In the genomic region with DNA sequence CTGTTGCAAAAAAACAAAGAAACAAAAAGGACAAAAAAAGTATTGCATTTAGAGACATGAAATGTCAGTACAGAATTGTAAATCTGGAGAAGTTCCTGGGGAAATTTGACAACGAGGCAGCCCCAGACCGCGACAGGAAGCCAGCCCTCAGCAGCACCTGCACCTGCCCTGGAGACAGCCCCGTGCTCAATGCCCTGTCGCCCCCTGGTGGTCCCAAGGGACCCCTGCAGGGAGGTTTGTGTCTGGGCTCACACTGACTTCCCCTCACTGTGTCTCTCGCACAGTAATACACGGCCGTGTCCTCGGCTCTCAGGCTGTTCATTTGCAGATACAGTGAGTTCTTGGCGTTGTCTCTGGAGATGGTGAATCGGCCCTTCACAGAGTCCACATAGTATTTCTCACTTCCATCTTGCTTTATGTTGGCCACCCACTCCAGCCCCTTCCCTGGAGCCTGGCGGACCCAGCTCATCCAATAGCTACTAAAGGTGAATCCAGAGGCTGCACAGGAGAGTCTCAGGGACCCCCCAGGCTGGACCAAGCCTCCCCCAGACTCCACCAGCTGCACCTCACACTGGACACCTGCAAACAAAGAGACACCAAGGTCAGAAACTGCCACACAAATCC, we compare ENCODE assay signal across 8 cellular contexts.
DNase-seq lines count a peak whose midpoint lies in the region; ATAC-seq and TF ChIP-seq lines count a peak whose summit lies in the region.
"Not testable (repeated sequence)": the region's sequence is repeated elsewhere in the genome, so short reads cannot be mapped to it uniquely, and the experiment has no call there.

No MANE protein-coding gene starts in this region.

- H3K27me3 ChIP-seq in DOHH2 (ENCODE audit: control insufficient read depth, low read length); Karpas-422 (ENCODE audit: low read length): not testable (repeated sequence)

- TF ChIP-seq CTCF in DOHH2 (IDR thresholded peaks at IDR 0.05; ENCODE audit: low read depth, low read length, poor library complexity, severe bottlenecking): peak; percentile 28

- ATAC-seq in activated CD4-positive, alpha-beta T cell treated with anti-CD3 and anti-CD28 coated beads for 36 hours: peak; percentile 78
- not testable (repeated sequence) for ATAC-seq in left cardiac atrium

- not testable (repeated sequence) for H3K4me3 Mint-ChIP-seq in activated CD4-positive, alpha-beta T cell treated with anti-CD3 and anti-CD28 coated beads for 36 hours

- intact Hi-C loops in activated CD4-positive, alpha-beta T cell treated with anti-CD3 and anti-CD28 coated beads for 36 hours (cut with DNase I, micrococcal nuclease); left cardiac atrium (cut with DNase I): not testable (repeated sequence)

- CTCF ChIA-PET in activated CD4-positive, alpha-beta T cell treated with anti-CD3 and anti-CD28 coated beads for 36 hours (lab: Charles Lee): interaction anchor here (0.8 to 3.7 kb wide), 14 partner anchors 8 to 265 kb away, joined by 3 to 15 read pairs (median 6); no protein-coding TSS in a partner anchor

- not testable (repeated sequence) for H3K27me3 Mint-ChIP-seq in activated CD4-positive, alpha-beta T cell treated with anti-CD3 and anti-CD28 coated beads for 36 hours

- H3K9ac ChIP-seq in Karpas-422 (ENCODE audit: low read length): not testable (repeated sequence)

- H3F3A ChIP-seq in DOHH2 (ENCODE audit: control insufficient read depth, insufficient read depth): not testable (repeated sequence)

- H3K9me3 ChIP-seq in DOHH2 (ENCODE audit: control insufficient read depth, insufficient read depth, low read length); Karpas-422 (ENCODE audit: low read length): not testable (repeated sequence)

- H3K9me2 ChIP-seq in DOHH2 (replicated peaks; ENCODE audit: control insufficient read depth, low read length); Karpas-422 (replicated peaks; ENCODE audit: insufficient read depth, low read length): not testable (repeated sequence)

- peaks cover 30% of the 10 kb centered on the region for H3K4me1 Mint-ChIP-seq in activated CD4-positive, alpha-beta T cell treated with anti-CD3 and anti-CD28 coated beads for 36 hours

- H3K4me3 ChIP-seq in DOHH2 (ENCODE audit: low read length); Karpas-422 (ENCODE audit: low read length): not testable (repeated sequence)

- H3K79me2 ChIP-seq in DOHH2 (ENCODE audit: control insufficient read depth, low read length); Karpas-422 (ENCODE audit: low read length): not testable (repeated sequence)

- H3K4me1 ChIP-seq in DOHH2 (ENCODE audit: control insufficient read depth, low read length): peaks cover 18% of the 10 kb centered on the region
- H3K4me1 ChIP-seq in Karpas-422 (ENCODE audit: low read length): not testable (repeated sequence)

- not testable (repeated sequence) for H3K27ac Mint-ChIP-seq in activated CD4-positive, alpha-beta T cell treated with anti-CD3 and anti-CD28 coated beads for 36 hours

- H3K9me3 Mint-ChIP-seq in activated CD4-positive, alpha-beta T cell treated with anti-CD3 and anti-CD28 coated beads for 36 hours (ENCODE audit: low read depth): not testable (repeated sequence)

- POLR2A ChIA-PET in activated CD4-positive, alpha-beta T cell treated with anti-CD3 and anti-CD28 coated beads for 36 hours (lab: Charles Lee): not testable (repeated sequence)

- DNase-seq in Karpas-422 (peak; percentile 43), OCI-M1 (lab: John Stamatoyannopoulos, UW) (peak; percentile 30), left cardiac atrium (peak; percentile 34)
- DNase-seq in activated CD4-positive, alpha-beta T cell treated with anti-CD3 and anti-CD28 coated beads for 36 hours: peak; percentile 92
- DNase-seq in activated T-helper 9 cell treated with anti-CD3 and anti-CD28 coated beads, Interleukin-2, amount 50 U/mL, for 16 hours (ENCODE audit: low read depth): peak; percentile 77
- peak; percentile 42 to 68 for DNase-seq in stimulated activated CD4-positive, alpha-beta T cell treated with anti-CD3 and anti-CD28 coated beads, Interleukin-1b, Interleukin-23, amount 100 ng/mL, for 1 hour (ENCODE audit: low read depth in 2 of 2)
- DNase-seq in stimulated activated naive CD4-positive, alpha-beta T cell treated with Interleukin-2 at 50 U/mL for 16 hours (lab: John Stamatoyannopoulos, UW): peak; percentile 52

- H4K20me1 ChIP-seq in DOHH2 (ENCODE audit: control insufficient read depth, insufficient read depth, low read depth, low read length); Karpas-422 (ENCODE audit: insufficient read depth, low read depth, low read length): not testable (repeated sequence)

- not testable (repeated sequence) for H3K36me3 Mint-ChIP-seq in activated CD4-positive, alpha-beta T cell treated with anti-CD3 and anti-CD28 coated beads for 36 hours (ENCODE audit: low read depth)

- peak overlapping the region; percentile 45 for H3K4me2 ChIP-seq in DOHH2 (ENCODE audit: low read length)
- not testable (repeated sequence) for H3K4me2 ChIP-seq in Karpas-422 (ENCODE audit: low read depth, low read length, poor library complexity, severe bottlenecking)

- not testable (repeated sequence) for H3K36me3 ChIP-seq in DOHH2 (ENCODE audit: control insufficient read depth, low read length); Karpas-422 (ENCODE audit: insufficient read depth, low read length)

- not testable (repeated sequence) for H2AFZ ChIP-seq in Karpas-422 (ENCODE audit: low read length)

- not testable (repeated sequence) for H3K27ac ChIP-seq in DOHH2 (ENCODE audit: low read depth, low read length); Karpas-422 (ENCODE audit: low read length)

Comparison
In these comparisons a context has a peak if more than half of its experiments do, and no peak if none do; other contexts are left out.
1. DNase-seq: peak in every context shown above with its lines; median percentile 92 in activated CD4-positive, alpha-beta T cell treated with anti-CD3 and anti-CD28 coated beads for 36 hours; 77 in activated T-helper 9 cell treated with anti-CD3 and anti-CD28 coated beads, Interleukin-2, amount 50 U/mL, for 16 hours; 55 in stimulated activated CD4-positive, alpha-beta T cell treated with anti-CD3 and anti-CD28 coated beads, Interleukin-1b, Interleukin-23, amount 100 ng/mL, for 1 hour; 52 in stimulated activated naive CD4-positive, alpha-beta T cell treated with Interleukin-2 at 50 U/mL for 16 hours; 43 in Karpas-422; 34 in left cardiac atrium; 30 in OCI-M1.